ENCODE assay signal across 8 cellular contexts in the genomic region with DNA sequence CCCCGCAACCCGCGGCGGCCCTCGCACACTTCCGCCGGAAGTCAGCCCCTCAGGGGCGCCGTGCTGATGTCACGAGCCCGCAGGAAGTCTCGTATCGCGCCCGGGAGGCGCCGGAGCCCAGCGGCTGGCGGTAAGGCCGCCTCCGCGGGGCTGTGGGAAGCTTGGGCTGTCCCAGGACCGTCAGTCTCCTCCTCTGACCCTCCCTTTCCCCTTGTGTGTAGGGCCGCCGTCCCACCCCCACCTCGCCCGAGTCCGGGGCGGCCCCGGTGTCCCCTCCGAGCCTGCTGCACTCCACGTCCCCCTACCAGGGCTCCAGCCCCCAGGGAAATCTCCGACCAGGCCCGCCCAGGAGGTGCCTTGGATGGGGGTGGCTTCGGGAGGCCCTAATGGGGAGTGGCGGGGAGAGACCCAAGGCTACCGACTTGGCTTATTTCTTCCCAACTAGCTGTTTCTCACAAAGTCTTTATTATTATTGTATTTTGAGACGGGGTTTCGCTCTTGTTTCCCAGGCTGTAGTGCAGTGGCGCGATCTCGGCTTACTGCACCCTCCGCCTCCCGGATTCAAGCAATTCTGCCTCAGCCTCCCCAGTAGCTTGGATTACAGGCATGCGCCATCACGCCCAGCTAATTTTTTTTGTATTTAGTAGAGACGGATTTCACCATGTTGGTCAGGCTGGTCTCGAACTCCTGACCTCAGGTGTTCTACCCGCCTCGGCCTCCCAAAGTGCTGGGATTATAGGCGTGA. TPM values are rescaled to one million over a fixed set of nuclear protein-coding genes. Genes with fewer than 3 reads are reported as not detected.
DNase-seq lines count a peak whose midpoint lies in the region; ATAC-seq and TF ChIP-seq lines count a peak whose summit lies in the region.

A gene (plus strand): TSS at position 86 of the 745 bp plus-strand sequence. CDS start 3,108 bp downstream, outside the sequence.

- H3K9me3 ChIP-seq in PC-3 (ENCODE audit: low read length) (no peaks in the 10 kb centered on the region), esophagus (ENCODE audit: control insufficient read depth in 2 of 2, insufficient read depth in 1 of 2, low read depth in 1 of 2, low read length in 1 of 2) (no peaks in the 10 kb centered on the region), muscle layer of duodenum (ENCODE audit: control insufficient read depth in 1 of 2, low read length in 2 of 2) (no peaks in the 10 kb centered on the region)

- no peaks in the 10 kb centered on the region for H3K36me3 ChIP-seq in PC-3 (ENCODE audit: low read depth, low read length)
- peaks cover 6 to 8% of the 10 kb centered on the region in 2 donors for H3K36me3 ChIP-seq in esophagus (ENCODE audit: control insufficient read depth in 2 of 2, insufficient read depth in 2 of 2, low read length in 1 of 2)
- H3K36me3 ChIP-seq in muscle layer of duodenum (ENCODE audit: control insufficient read depth in 1 of 2, insufficient read depth in 2 of 2, low read length in 2 of 2), result peaks cover 14 to 25% of the 10 kb centered on the region in 2 donors

- H3K27me3 ChIP-seq in PC-3 (ENCODE audit: low read length) (no peaks in the 10 kb centered on the region), esophagus (ENCODE audit: control insufficient read depth in 1 of 2, insufficient read depth in 2 of 2, low read length in 2 of 2) (no peaks in the 10 kb centered on the region), muscle layer of duodenum (ENCODE audit: low read depth, low read length) (no peaks in the 10 kb centered on the region)

- peak within 1 kb of the TSS; percentile 85 for H3K9ac ChIP-seq in PC-3 (ENCODE audit: low read length)

- BruUV-seq in PC-3 (replicated peaks; lab: Mats Ljungman, UMichigan), result TSS peak; percentile 48

- intact Hi-C loops in PC-3 (cut with micrococcal nuclease), result no loop called here

- peaks cover 1% of the 10 kb centered on the region for H3K36me3 Mint-ChIP-seq in IgD-negative memory B cell

- peak within 1 kb of the TSS; percentile 87 for H2AFZ ChIP-seq in PC-3 (ENCODE audit: low read length)

- ATAC-seq in GM21576 (IDR thresholded peaks at IDR 0.05; ENCODE audit: unreplicated experiment), result peak; percentile 95
- ATAC-seq in PC-3, result peak; percentile 90

- H3K27me3 Mint-ChIP-seq in IgD-negative memory B cell, result peaks cover 3% of the 10 kb centered on the region

- H3K27ac Mint-ChIP-seq in IgD-negative memory B cell, result peak within 1 kb of the TSS; percentile 79 to 96 (median 93)

- no peaks in the 10 kb centered on the region for H3K79me2 ChIP-seq in PC-3 (ENCODE audit: low read length)

- POLR2A ChIA-PET in PC-3 (lab: Charles Lee; ENCODE audit: unreplicated experiment), result no interaction called here

- H3F3A ChIP-seq in PC-3 (ENCODE audit: low read length, unreplicated experiment), result no peaks in the 10 kb centered on the region

- H4K20me1 ChIP-seq in PC-3 (ENCODE audit: low read length), result no peaks in the 10 kb centered on the region

- peak within 1 kb of the TSS; percentile 84 for H3K4me2 ChIP-seq in PC-3 (ENCODE audit: low read length)

- no peak for TF ChIP-seq CTCF in PC-3 (conservative IDR thresholded peaks at IDR 0.05; ENCODE audit: low read depth, low read length)

- WGBS in esophagus, 2 donors, result 11 to 12% methylated on average over 51 of the region's 51 CpGs

- H3K27ac ChIP-seq in PC-3 (ENCODE audit: low read length), result peak within 1 kb of the TSS; percentile 33
- peak within 1 kb of the TSS; percentile 97 to 99 for H3K27ac ChIP-seq in esophagus (ENCODE audit: low read depth in 2 of 2, low read length in 1 of 2)
- peak within 1 kb of the TSS; percentile 84 for H3K27ac ChIP-seq in muscle layer of duodenum (ENCODE audit: low read length)

- H3K4me1 ChIP-seq in PC-3 (ENCODE audit: insufficient read depth, low read length), result no peaks in the 10 kb centered on the region
- H3K4me1 ChIP-seq in esophagus (ENCODE audit: control insufficient read depth in 2 of 2, insufficient read depth in 2 of 2, low read length in 1 of 2), result peaks cover 0 to 7% of the 10 kb centered on the region in 2 donors
- no peaks in the 10 kb centered on the region for H3K4me1 ChIP-seq in muscle layer of duodenum (ENCODE audit: control insufficient read depth in 1 of 2, insufficient read depth in 2 of 2, low read length in 2 of 2)

- H3K4me1 Mint-ChIP-seq in IgD-negative memory B cell, result peaks cover 16 to 27% (median 23%) of the 10 kb centered on the region in 3 donors

- DNase-seq in DMS153 (lab: John Stamatoyannopoulos, UW) (peak; percentile 85), PC-3 (peak; percentile 73)
- DNase-seq in activated T-cell treated with anti-CD3 and anti-CD28 coated beads, Interleukin-2, amount 50 U/mL, for 1 hour, result peak; percentile 84
- DNase-seq in stimulated activated CD8-positive, alpha-beta memory T cell treated with anti-CD3 and anti-CD28 coated beads, Interleukin-7, amount 100 ng/mL, for 24 hours (ENCODE audit: low read depth), result peak; percentile 80

- H3K4me3 ChIP-seq in PC-3 (ENCODE audit: low read length), result peak within 1 kb of the TSS; percentile 70
- peak within 1 kb of the TSS; percentile 88 to 90 for H3K4me3 ChIP-seq in esophagus (ENCODE audit: low read depth in 1 of 2, low read length in 2 of 2)
- H3K4me3 ChIP-seq in muscle layer of duodenum (ENCODE audit: low read depth in 1 of 2, low read length in 2 of 2), result peak within 1 kb of the TSS; percentile 70 to 75

- no peaks in the 10 kb centered on the region for H3K9me2 ChIP-seq in PC-3 (replicated peaks; ENCODE audit: low read length)

- CTCF ChIA-PET in PC-3 (lab: Charles Lee), result interaction anchor here (1.0 kb wide), 1 partner anchor 13 kb away, joined by 3 read pairs; a partner anchor contains a TSS

- H3K9me3 Mint-ChIP-seq in IgD-negative memory B cell, result no peaks in the 10 kb centered on the region

- peak within 1 kb of the TSS; percentile 86 to 96 (median 92) for H3K4me3 Mint-ChIP-seq in IgD-negative memory B cell

RNA-seq across cellular contexts. Expression of the gene that starts here (rescaled TPM):
- polyA plus RNA-seq in IgD-negative memory B cell, result 71.7 TPM
- total RNA-seq in PC-3 (2014; rRNA removed), result 28.9 and 33.9 TPM in 2 replicates
- 10 to 100 TPM; 13.6 to 26.1 TPM for polyA plus RNA-seq in esophagus

Comparison
In these comparisons a context has a peak if more than half of its experiments do, and no peak if none do; other contexts are left out.
1. Peak in every context shown above with its lines: DNase-seq, ATAC-seq, H3K4me3 ChIP-seq and H3K27ac ChIP-seq.
2. H3K27ac ChIP-seq: peak in every context shown above with its lines; median percentile 98 in esophagus; 84 in muscle layer of duodenum; 33 in PC-3.